ENCODE assay signal across 9 cellular contexts in genomic region chr5:24998641-24999040, GRCh38.
"Had no signal": no experiment of that assay in that cellular context is flagged by ENCODE, and none has a peak within 500 bp of the region (broad histone marks: within the 10 kb centered on the region; RNA-seq: fewer than 3 reads in every experiment).

No MANE protein-coding gene starts in this region.

- H3K9me3 ChIP-seq: HAP-1 had no signal

- FAIRE-seq: K562 had no signal

- H3K36me3 ChIP-seq: HAP-1 had no signal

- ATAC-seq: HCT116, K562 had no signal

- H3K4me3 ChIP-seq: HAP-1, K562 had no signal

- H3K27ac ChIP-seq: HL-60 had no signal

- H3K4me1 ChIP-seq: HAP-1 had no signal

- DNase-seq: GOT3, H7, HFFc6, IMR-90, KG1 had no signal
